In the genomic region with DNA sequence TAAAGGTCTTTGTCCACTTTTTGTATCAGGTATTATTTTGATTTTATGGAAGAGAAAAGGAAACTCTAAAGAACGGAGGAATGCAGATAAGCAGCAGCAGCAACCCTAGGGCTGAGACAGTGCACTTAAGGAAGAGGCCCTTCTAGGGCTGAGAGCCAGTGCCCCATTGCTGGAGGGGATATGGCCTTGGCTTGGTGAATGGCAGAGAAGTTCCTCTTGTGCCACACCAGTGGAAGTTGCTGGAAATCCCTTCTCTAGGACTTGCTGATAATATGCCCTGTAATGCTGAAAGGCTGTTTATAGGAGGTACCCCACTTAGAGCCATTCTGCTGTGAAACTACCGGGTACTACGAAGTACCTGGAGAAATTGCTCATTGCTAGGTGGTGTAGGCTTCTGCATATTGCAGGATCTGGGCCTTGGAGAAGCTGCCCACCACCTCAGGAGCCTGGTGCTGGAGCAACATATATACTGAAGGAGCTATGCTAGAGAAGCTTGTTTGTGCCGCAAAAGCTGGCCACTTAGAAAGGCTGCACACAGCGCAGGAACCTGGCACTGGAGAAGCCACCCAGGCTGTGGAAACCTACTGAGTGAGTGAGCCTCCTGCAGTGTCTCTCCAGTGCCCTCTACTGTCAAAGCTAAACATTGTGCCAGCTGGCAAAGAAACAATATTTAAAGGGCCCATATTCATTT, we compare ENCODE assay signal across 8 cellular contexts. TPM values are rescaled to one million over a fixed set of nuclear protein-coding genes. Genes with fewer than 3 reads are reported as not detected.
DNase-seq lines count a peak whose midpoint lies in the region; ATAC-seq and TF ChIP-seq lines count a peak whose summit lies in the region.

No MANE protein-coding gene starts in this region.

- no peak overlapping the region for H2BK5ac ChIP-seq in mesendoderm (ENCODE audit: low read length)

- H4K8ac ChIP-seq in mesendoderm (ENCODE audit: low read depth, low read length) = no peak overlapping the region

- no peak overlapping the region for H2BK120ac ChIP-seq in mesendoderm (ENCODE audit: low read depth, low read length)

- ATAC-seq in GM19324 (IDR thresholded peaks at IDR 0.05; ENCODE audit: low FRiP score, unreplicated experiment) = peak; percentile 82
- ATAC-seq in HG03442 (IDR thresholded peaks at IDR 0.05; ENCODE audit: unreplicated experiment) = peak; percentile 97

- no peak overlapping the region for H3K18ac ChIP-seq in mesendoderm (ENCODE audit: low read length)

- no peak overlapping the region for H4K5ac ChIP-seq in mesendoderm (ENCODE audit: low read length)

- H3K27me3 ChIP-seq in dorsolateral prefrontal cortex (no peaks in the 10 kb centered on the region), mesendoderm (ENCODE audit: insufficient read depth, low read length, poor library complexity) (no peaks in the 10 kb centered on the region)

- no peak overlapping the region for H2BK15ac ChIP-seq in mesendoderm (replicated peaks; ENCODE audit: low read depth)

- H3K79me2 ChIP-seq in mesendoderm (ENCODE audit: control insufficient read depth, insufficient read depth, low read length) = no peaks in the 10 kb centered on the region

- no peak overlapping the region for H2AK5ac ChIP-seq in mesendoderm (ENCODE audit: low read length)

- H3K4ac ChIP-seq in mesendoderm (ENCODE audit: low read depth, low read length) = no peak overlapping the region

- no peak overlapping the region for H3K9ac ChIP-seq in mesendoderm (ENCODE audit: low read length)

- no CpG with 5 or more reads among the region's 5 CpGs for WGBS in mesendoderm (ENCODE audit: extremely low coverage, insufficient coverage, low lambda C conversion rate)

- peak overlapping the region in 4 of 59 donors; percentile 0 to 15 (median 8) for H3K4me3 ChIP-seq in dorsolateral prefrontal cortex
- H3K4me3 ChIP-seq in mesendoderm (ENCODE audit: low read length) = no peak overlapping the region

- no peaks in the 10 kb centered on the region for H3K79me1 ChIP-seq in mesendoderm (ENCODE audit: low read length)

- no peak overlapping the region for H3K23ac ChIP-seq in mesendoderm (ENCODE audit: low read length)

- DNase-seq in CD1c-positive myeloid dendritic cell (ENCODE audit: extremely low spot score) = peak; percentile 84
- peak; percentile 86 for DNase-seq in NCI-H69 (lab: John Stamatoyannopoulos, UW)
- peak; percentile 39 for DNase-seq in activated CD4-positive, alpha-beta T cell treated with anti-CD3 and anti-CD28 coated beads, Interleukin-2, amount 50 U/mL, for 1 hour
- peak; percentile 37 to 85 (median 76) for DNase-seq in dorsolateral prefrontal cortex
- peak; percentile 73 for DNase-seq in mesendoderm
- peak; percentile 19 to 43 for DNase-seq in stimulated activated CD8-positive, alpha-beta memory T cell treated with anti-CD3 and anti-CD28 coated beads, Interleukin-7, amount 100 ng/mL, for 4 hours (ENCODE audit: low read depth in 2 of 2)

- intact Hi-C loops in dorsolateral prefrontal cortex (cut with DNase I) = loop anchor here (2.0 to 10.0 kb wide), 2 partner anchors 186 to 378 kb away; no protein-coding TSS in a partner anchor

- no peak overlapping the region for H3K4me2 ChIP-seq in mesendoderm (ENCODE audit: low read length)

- peak overlapping the region in 31 of 59 donors; percentile 2 to 90 (median 61) for H3K27ac ChIP-seq in dorsolateral prefrontal cortex
- no peak overlapping the region for H3K27ac ChIP-seq in mesendoderm (ENCODE audit: low read depth, low read length)

- no peak overlapping the region for H3K56ac ChIP-seq in mesendoderm (ENCODE audit: low read length)

- TF ChIP-seq CTCF in dorsolateral prefrontal cortex (IDR thresholded peaks at IDR 0.05 in 54 of 56, conservative IDR thresholded peaks at IDR 0.05 in 2 of 56; ENCODE audit: low read depth in 1 of 56, partially characterized antibody in 56 of 56) = peak; percentile 60 to 90 (median 80)

- H3K4me1 ChIP-seq in mesendoderm (ENCODE audit: control insufficient read depth, low read depth, low read length) = no peaks in the 10 kb centered on the region

- no peaks in the 10 kb centered on the region for H3K36me3 ChIP-seq in mesendoderm (ENCODE audit: control insufficient read depth, insufficient read depth, low read length)

RNA-seq across cellular contexts. Expression of a gene that starts 9.6 kb away (rescaled TPM):
- total RNA-seq in dorsolateral prefrontal cortex = 10 to 100 TPM in 56 of 120 experiments, 1 to 10 TPM in 64; 7.7 to 14.5 (median 9.9) TPM
- 23.9 TPM for polyA plus RNA-seq in mesendoderm (2013, experiment 1 of 2)
- polyA plus RNA-seq in mesendoderm (2013, experiment 2 of 2) = 24.4 TPM

Comparison
In these comparisons a context has a peak if more than half of its experiments do, and no peak if none do; other contexts are left out.
1. DNase-seq: peak in every context shown above with its lines; median percentile 86 in NCI-H69; 84 in CD1c-positive myeloid dendritic cell; 76 in dorsolateral prefrontal cortex; 73 in mesendoderm; 39 in activated CD4-positive, alpha-beta T cell treated with anti-CD3 and anti-CD28 coated beads, Interleukin-2, amount 50 U/mL, for 1 hour; 31 in stimulated activated CD8-positive, alpha-beta memory T cell treated with anti-CD3 and anti-CD28 coated beads, Interleukin-7, amount 100 ng/mL, for 4 hours.